ENCODE assay signal across 8 cellular contexts in genomic region chr3:48466386-48467109, GRCh38. TPM values are rescaled to one million over a fixed set of nuclear protein-coding genes. Genes with fewer than 3 reads are reported as not detected.
DNase-seq lines count a peak whose midpoint lies in the region; ATAC-seq and TF ChIP-seq lines count a peak whose summit lies in the region.

No MANE protein-coding gene starts in this region.

- H3K4me3 ChIP-seq in NB4 (ENCODE audit: low read depth, low read length): peak overlapping the region; percentile 69
- peak overlapping the region; percentile 49 to 61 (median 56) for H3K4me3 ChIP-seq in stomach

- H3K27ac ChIP-seq in stomach: peak overlapping the region; percentile 97 to 100 (median 100)

- TF ChIP-seq EP300 in stomach (IDR thresholded peaks at IDR 0.05): no peak

- peaks cover 33 to 52% (median 39%) of the 10 kb centered on the region in 4 donors for H3K36me3 ChIP-seq in stomach

- H3K27me3 ChIP-seq in stomach: no peaks in the 10 kb centered on the region

- no peak for TF ChIP-seq CTCF in NB4 (IDR thresholded peaks at IDR 0.05; ENCODE audit: low read depth, low read length)
- TF ChIP-seq CTCF in brain (conservative IDR thresholded peaks at IDR 0.05): no peak
- TF ChIP-seq CTCF in stomach (IDR thresholded peaks at IDR 0.05): no peak

- DNase-seq in stimulated activated CD4-positive, alpha-beta T cell treated with anti-CD3 and anti-CD28 coated beads, Interleukin-1b, Interleukin-23, amount 100 ng/mL, for 48 hours: peak; percentile 36
- no peak for DNase-seq in stimulated activated CD4-positive, alpha-beta T cell treated with anti-CD3 and anti-CD28 coated beads, Interleukin-12 subunit alpha, Interleukin-12 subunit beta, amount 100 ng/mL, for 4 hours
- DNase-seq in NB4 (ENCODE audit: low read depth) (peak; percentile 48), left lobe of liver (ENCODE audit: low spot score) (peak; percentile 62), stomach (peak; percentile 66), DMS114 treated with DMSO at 0.1 percent for 48 hours (lab: John Stamatoyannopoulos, UW; ENCODE audit: unreplicated experiment) (no peak)

- intact Hi-C loops in stomach (cut with DNase I; ENCODE audit: low total_unique reads): no loop called here

- peaks cover 44 to 72% (median 67%) of the 10 kb centered on the region in 4 donors for H3K4me1 ChIP-seq in stomach

- H3K9me3 Mint-ChIP-seq in brain: no peaks in the 10 kb centered on the region

- peaks cover 65% of the 10 kb centered on the region for H3K4me1 Mint-ChIP-seq in brain

- peak overlapping the region; percentile 95 to 100 (median 97) for H3K27ac Mint-ChIP-seq in brain

- peak; percentile 3 for ATAC-seq in left lobe of liver
- no peak for ATAC-seq in HG03039 (IDR thresholded peaks at IDR 0.05; ENCODE audit: unreplicated experiment)

- 2 to 12% (median 8%) methylated on average over 7 to 19 of the region's 19 CpGs for WGBS in stomach, 5 donors

- peaks cover 15% of the 10 kb centered on the region for H3K36me3 Mint-ChIP-seq in brain

- no peak for TF ChIP-seq POLR2A in NB4 (IDR thresholded peaks at IDR 0.05; ENCODE audit: extremely low read depth, insufficient read length)
- no peak for TF ChIP-seq POLR2A in stomach (IDR thresholded peaks at IDR 0.05)

- H3K9me3 ChIP-seq in stomach: no peaks in the 10 kb centered on the region

- H3K4me3 Mint-ChIP-seq in brain: peak overlapping the region; percentile 61 to 84 (median 64)

- H3K27me3 Mint-ChIP-seq in brain: peaks cover 3% of the 10 kb centered on the region

RNA-seq across cellular contexts. Expression of gene ATRIP, which starts 20.0 kb away (rescaled TPM):
- 5.9 TPM for polyA plus RNA-seq in brain (ENCODE audit: insufficient read depth, low read depth, low replicate concordance)
- 3.3 TPM for total RNA-seq in left lobe of liver
- 10 to 100 TPM in 2 of 5 donors, 1 to 10 TPM in 3; 2.3 to 34.4 (median 5.5) TPM for total RNA-seq in stomach
- 1 to 10 TPM; 2.9 to 5.8 (median 3.2) TPM for polyA plus RNA-seq in stomach

RNA-seq across cellular contexts. Expression of gene TMA7, which starts 26.5 kb away (rescaled TPM):
- 232 TPM for polyA plus RNA-seq in brain (ENCODE audit: insufficient read depth, low read depth, low replicate concordance)
- total RNA-seq in left lobe of liver: 69.3 TPM
- total RNA-seq in stomach: 100 to 1,000 TPM; 107 to 298 (median 230) TPM
- 100 to 1,000 TPM; 644 to 702 (median 660) TPM for polyA plus RNA-seq in stomach

RNA-seq across cellular contexts. Expression of gene CCDC51, which starts 26.6 kb away (rescaled TPM):
- polyA plus RNA-seq in brain (ENCODE audit: insufficient read depth, low read depth, low replicate concordance) (11.4 TPM), stomach (10 to 100 TPM in 1 of 3 donors, 1 to 10 TPM in 2; 6.0 to 10.3 (median 9.5) TPM)
- total RNA-seq in left lobe of liver (9.2 TPM), stomach (10 to 100 TPM in 1 of 5 donors, 1 to 10 TPM in 4; 1.8 to 12.5 (median 7.1) TPM)

RNA-seq across cellular contexts. Expression of gene PLXNB1, which starts 36.7 kb away (rescaled TPM):
- polyA plus RNA-seq in brain (ENCODE audit: insufficient read depth, low read depth, low replicate concordance) (70.1 TPM), stomach (100 to 1,000 TPM in 1 of 3 donors, 10 to 100 TPM in 2; 13.9 to 157 (median 45.0) TPM)
- total RNA-seq in left lobe of liver (142 TPM), stomach (100 to 1,000 TPM in 4 of 5 donors, 10 to 100 TPM in 1; 86.7 to 874 (median 314) TPM)

RNA-seq across cellular contexts. Expression of gene SHISA5, which starts 37.4 kb away (rescaled TPM):
- polyA plus RNA-seq in brain (ENCODE audit: insufficient read depth, low read depth, low replicate concordance) (109 TPM), stomach (100 to 1,000 TPM in 1 of 3 donors, 10 to 100 TPM in 2; 57.5 to 116 (median 58.7) TPM)
- total RNA-seq in left lobe of liver (97.9 TPM), stomach (100 to 1,000 TPM in 1 of 5 donors, 10 to 100 TPM in 4; 43.4 to 182 (median 51.8) TPM)

Comparison
In these comparisons a context has a peak if more than half of its experiments do, and no peak if none do; other contexts are left out.
1. DNase-seq: peak in stimulated activated CD4-positive, alpha-beta T cell treated with anti-CD3 and anti-CD28 coated beads, Interleukin-1b, Interleukin-23, amount 100 ng/mL, for 48 hours (single experiment), NB4 (single experiment), left lobe of liver (single experiment) and stomach (single experiment); none in stimulated activated CD4-positive, alpha-beta T cell treated with anti-CD3 and anti-CD28 coated beads, Interleukin-12 subunit alpha, Interleukin-12 subunit beta, amount 100 ng/mL, for 4 hours (single experiment) and DMS114 treated with DMSO at 0.1 percent for 48 hours (single experiment).